ENCODE assay signal across 9 cellular contexts in the genomic region with DNA sequence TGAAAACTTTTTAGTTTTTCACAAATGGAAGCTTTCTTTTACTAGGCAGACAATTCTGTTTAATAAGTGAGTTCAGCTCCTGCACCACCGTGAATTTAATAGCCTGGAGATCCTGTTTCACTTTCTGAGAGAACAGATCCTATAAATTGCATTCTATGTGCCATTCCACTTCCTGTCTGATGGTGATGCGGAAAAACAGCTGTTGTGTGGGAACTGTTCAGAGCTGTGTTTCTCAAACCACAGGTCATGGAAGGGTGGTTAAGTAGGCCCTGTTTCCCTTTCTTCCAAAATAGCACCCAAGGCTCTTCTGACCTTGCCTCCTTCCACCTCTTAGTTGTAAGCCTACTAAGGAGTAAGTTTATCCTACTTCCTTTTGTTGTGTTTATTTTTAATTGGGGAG.
DNase-seq lines count a peak whose midpoint lies in the region; ATAC-seq and TF ChIP-seq lines count a peak whose summit lies in the region.
"Had no signal": no experiment of that assay in that cellular context is flagged by ENCODE, and none has a peak within 500 bp of the region (broad histone marks: within the 10 kb centered on the region; RNA-seq: fewer than 3 reads in every experiment).

No MANE protein-coding gene starts in this region.

- H3K4me3 Mint-ChIP-seq in activated T-cell treated with anti-CD3 and anti-CD28 coated beads, Interleukin-2, amount 50 U/mL, for 72 hours: no peak overlapping the region
- H3K4me3 Mint-ChIP-seq: neural crest cell had no signal

- H3K4me1 Mint-ChIP-seq in activated T-cell treated with anti-CD3 and anti-CD28 coated beads, Interleukin-2, amount 50 U/mL, for 72 hours (ENCODE audit: low read depth): no peaks in the 10 kb centered on the region

- no peaks in the 10 kb centered on the region for H3K9me3 Mint-ChIP-seq in activated T-cell treated with anti-CD3 and anti-CD28 coated beads, Interleukin-2, amount 50 U/mL, for 72 hours
- H3K9me3 Mint-ChIP-seq: neural crest cell had no signal

- H3K36me3 Mint-ChIP-seq in activated T-cell treated with anti-CD3 and anti-CD28 coated beads, Interleukin-2, amount 50 U/mL, for 72 hours (ENCODE audit: insufficient read depth in 2 of 2): no peaks in the 10 kb centered on the region

- no peak overlapping the region for H3K27ac ChIP-seq in dorsolateral prefrontal cortex

- no peaks in the 10 kb centered on the region for H3K27me3 Mint-ChIP-seq in activated T-cell treated with anti-CD3 and anti-CD28 coated beads, Interleukin-2, amount 50 U/mL, for 72 hours (ENCODE audit: low read depth)

- DNase-seq in NCI-H510A treated with DMSO at 0.1 percent for 48 hours (lab: John Stamatoyannopoulos, UW): peak; percentile 70
- peak; percentile 70 for DNase-seq in glomerular visceral epithelial cell (ENCODE audit: extremely low spot score)
- DNase-seq in NCI-H526 treated with DMSO at 0.1 percent for 48 hours (lab: John Stamatoyannopoulos, UW): no peak
- no peak for DNase-seq in dorsolateral prefrontal cortex
- DNase-seq in activated T-cell treated with anti-CD3 and anti-CD28 coated beads, Interleukin-2, amount 50 U/mL, for 72 hours: no peak
- DNase-seq in NCI-H82 (lab: John Stamatoyannopoulos, UW): no peak

- intact Hi-C loops in dorsolateral prefrontal cortex (cut with DNase I): loop anchor here in 1 of 2 donors (5.0 kb wide), 1 partner anchor 1210 kb away; no protein-coding TSS in a partner anchor

- no peaks in the 10 kb centered on the region for H3K27me3 ChIP-seq in dorsolateral prefrontal cortex

- ATAC-seq in GM18858 (IDR thresholded peaks at IDR 0.05; ENCODE audit: unreplicated experiment): peak; percentile 80
- peak; percentile 77 for ATAC-seq in HG02759 (IDR thresholded peaks at IDR 0.05; ENCODE audit: unreplicated experiment)
- no peak for ATAC-seq in activated T-cell treated with anti-CD3 and anti-CD28 coated beads, Interleukin-2, amount 50 U/mL, for 72 hours (replicated peaks in 1 of 2)

- H3K4me3 ChIP-seq in dorsolateral prefrontal cortex: no peak overlapping the region

- TF ChIP-seq CTCF in dorsolateral prefrontal cortex (IDR thresholded peaks at IDR 0.05 in 54 of 56, conservative IDR thresholded peaks at IDR 0.05 in 2 of 56; ENCODE audit: low read depth in 1 of 56, partially characterized antibody in 56 of 56): no peak

- H3K27ac Mint-ChIP-seq in activated T-cell treated with anti-CD3 and anti-CD28 coated beads, Interleukin-2, amount 50 U/mL, for 72 hours: no peak overlapping the region

Comparison
In these comparisons a context has a peak if more than half of its experiments do, and no peak if none do; other contexts are left out.
1. ATAC-seq: peak in GM18858 (single experiment) and HG02759 (single experiment); none in activated T-cell treated with anti-CD3 and anti-CD28 coated beads, Interleukin-2, amount 50 U/mL, for 72 hours (0 of 2).
2. DNase-seq: peak in NCI-H510A treated with DMSO at 0.1 percent for 48 hours (single experiment) and glomerular visceral epithelial cell (single experiment); none in NCI-H526 treated with DMSO at 0.1 percent for 48 hours (single experiment), dorsolateral prefrontal cortex (0 of 10), activated T-cell treated with anti-CD3 and anti-CD28 coated beads, Interleukin-2, amount 50 U/mL, for 72 hours (0 of 2) and NCI-H82 (single experiment).